1 cellular context compared by ENCODE assay signal in genomic region chr12:108804361-108804949, GRCh38.
TF ChIP-seq lines count a peak whose summit lies in the region.

No MANE protein-coding gene starts in this region.

TF ChIP-seq in K562, 482 proteins besides CTCF, POLR2A, EP300 and RAD21 (continued from another document):
- TF ChIP-seq MGA (IDR thresholded peaks at IDR 0.05), result no peak
